Comparison of ENCODE assay signal across 23 cellular contexts in genomic region chr20:487655-488054, GRCh38.
"Had no signal": no experiment of that assay in that cellular context is flagged by ENCODE, and none has a peak within 500 bp of the region (broad histone marks: within the 10 kb centered on the region; RNA-seq: fewer than 3 reads in every experiment).

No MANE protein-coding gene starts in this region.

- FAIRE-seq: colon, endothelial cell of umbilical vein, frontal cortex, islet of Langerhans, keratinocyte had no signal

- H3K9me3 ChIP-seq: esophagus muscularis mucosa, heart right ventricle, left lung, lower lobe of right lung, mucosa of descending colon had no signal

- H3K27ac Mint-ChIP-seq: mesothelial cell of epicardium had no signal

- H3K4me3 ChIP-seq: coronary artery, dorsolateral prefrontal cortex, esophagus muscularis mucosa, heart right ventricle, left lung, lower lobe of right lung, mucosa of descending colon had no signal

- H3K27me3 ChIP-seq: dorsolateral prefrontal cortex, esophagus muscularis mucosa, foreskin keratinocyte, heart right ventricle, left lung had no signal

- ATAC-seq: foreskin keratinocyte, heart right ventricle, left cardiac atrium, left lung, left ventricle myocardium superior, lower lobe of right lung, mucosa of descending colon had no signal

- H3K27ac ChIP-seq: coronary artery, esophagus muscularis mucosa, foreskin keratinocyte, heart right ventricle, left lung, lower lobe of right lung had no signal

- H3K4me1 ChIP-seq: foreskin keratinocyte, left lung, lower lobe of right lung had no signal

- H3K4me3 Mint-ChIP-seq: mesothelial cell of epicardium had no signal

- H3K4me1 Mint-ChIP-seq: mesothelial cell of epicardium had no signal

- DNase-seq: dermis blood vessel endothelial cell; dorsolateral prefrontal cortex; effector CD4-positive, alpha-beta T cell; effector memory CD4-positive, alpha-beta T cell; foreskin keratinocyte; glutamatergic neuron; head of caudate nucleus; heart right ventricle; hippocampal formation; left cardiac atrium; left lung; left ventricle myocardium superior; lower lobe of right lung; mesenchymal stem cell; mucosa of descending colon had no signal
